28 cellular contexts compared by ENCODE assay signal in genomic region chr7:150649084-150649385, GRCh38. TPM values are rescaled to one million over a fixed set of nuclear protein-coding genes. Genes with fewer than 3 reads are reported as not detected.
DNase-seq lines count a peak whose midpoint lies in the region; ATAC-seq and TF ChIP-seq lines count a peak whose summit lies in the region.
"Had no signal": no experiment of that assay in that cellular context is flagged by ENCODE, and none has a peak within 500 bp of the region (broad histone marks: within the 10 kb centered on the region; RNA-seq: fewer than 3 reads in every experiment).

No MANE protein-coding gene starts in this region.

- no peak for DNase-seq in Right ventricle myocardium superior
- DNase-seq in right atrium auricular region (ENCODE audit: low spot score) = no peak
- DNase-seq in activated naive CD8-positive, alpha-beta T cell treated with anti-CD3 and anti-CD28 coated beads, Interleukin-2, amount 10 ng/mL, durations not matched to agents 7 days and 5 days = no peak
- DNase-seq in naive thymus-derived CD8-positive, alpha-beta T cell = no peak
- no peak for DNase-seq in AG08396 (ENCODE audit: low spot score)
- no peak for DNase-seq in neuronal stem cell (ENCODE audit: low spot score)
- DNase-seq: activated CD4-positive, alpha-beta T cell treated with anti-CD3 and anti-CD28 coated beads for 1 hour; colonic mucosa; EL; foreskin fibroblast; GM23248; heart right ventricle; KBM-7; MG63; NCI-H1417; NCI-H2029 treated with DMSO at 0.1 percent for 48 hours; NCI-H526; stomach; SW 1271; thyroid gland had no signal

- no peak for TF ChIP-seq CTCF in right atrium auricular region (IDR thresholded peaks at IDR 0.05)

- H3K4ac ChIP-seq in neuronal stem cell (ENCODE audit: low read length) = no peak overlapping the region

- H3K23ac ChIP-seq in neuronal stem cell (ENCODE audit: low read depth, low read length, poor library complexity) = no peak overlapping the region

- H3K36me3 ChIP-seq in right atrium auricular region (no peaks in the 10 kb centered on the region), KOPT-K1 (ENCODE audit: insufficient read depth, low read length) (peaks cover 9% of the 10 kb centered on the region; the same call in 1 of the 2 replicates), neuronal stem cell (replicated peaks in 1 of 2; ENCODE audit: control insufficient read depth in 2 of 2, insufficient read depth in 2 of 2, low read length in 2 of 2) (no peaks in the 10 kb centered on the region)
- H3K36me3 ChIP-seq: colonic mucosa, heart right ventricle, MG63, stomach, thyroid gland, vagina had no signal

- ATAC-seq in Right ventricle myocardium superior (ENCODE audit: poor library complexity) = peak; percentile 29
- ATAC-seq in activated naive CD8-positive, alpha-beta T cell treated with anti-CD3 and anti-CD28 coated beads, Interleukin-2, amount 10 ng/mL, durations not matched to agents 7 days and 5 days (ENCODE audit: low read depth) = no peak
- no peak for ATAC-seq in naive thymus-derived CD8-positive, alpha-beta T cell
- ATAC-seq in GM21515 (IDR thresholded peaks at IDR 0.05; ENCODE audit: unreplicated experiment) = no peak
- ATAC-seq: esophagus mucosa, Panc1 had no signal

- H3K27me3 ChIP-seq in right atrium auricular region (no peaks in the 10 kb centered on the region), neuronal stem cell (ENCODE audit: control insufficient read depth in 3 of 3, insufficient read depth in 3 of 3, low read depth in 1 of 3, low read length in 3 of 3) (no peaks in the 10 kb centered on the region)
- H3K27me3 ChIP-seq: colonic mucosa, heart right ventricle, MG63, stomach, thyroid gland, vagina had no signal

- H3K18ac ChIP-seq in neuronal stem cell (ENCODE audit: low read length) = no peak overlapping the region

- no peak overlapping the region for H2AK5ac ChIP-seq in neuronal stem cell (ENCODE audit: low read depth, low read length)

- H3K79me1 ChIP-seq in neuronal stem cell (ENCODE audit: low read depth, low read length) = no peaks in the 10 kb centered on the region

- no peaks in the 10 kb centered on the region for H3K9me3 ChIP-seq in right atrium auricular region
- H3K9me3 ChIP-seq in KOPT-K1 (ENCODE audit: insufficient read depth, low read length, poor library complexity, severe bottlenecking) = peaks cover 73% of the 10 kb centered on the region
- no peaks in the 10 kb centered on the region for H3K9me3 ChIP-seq in neuronal stem cell (replicated peaks in 1 of 2; ENCODE audit: control insufficient read depth in 2 of 2, insufficient read depth in 1 of 2, low read depth in 1 of 2, low read length in 2 of 2)
- H3K9me3 ChIP-seq: colonic mucosa, MG63, stomach, thyroid gland, vagina had no signal

- H3K9ac ChIP-seq in neuronal stem cell (ENCODE audit: low read depth, low read length, poor library complexity) = no peak overlapping the region
- H3K9ac ChIP-seq: GM23248 had no signal

- no peak overlapping the region for H4K8ac ChIP-seq in neuronal stem cell (ENCODE audit: low read depth, low read length)

- no peak overlapping the region for H2AFZ ChIP-seq in neuronal stem cell (ENCODE audit: low read length)
- H2AFZ ChIP-seq: GM23248 had no signal

- no peak overlapping the region for H2BK15ac ChIP-seq in neuronal stem cell (ENCODE audit: low read length)

- H3K4me2 ChIP-seq in neuronal stem cell (ENCODE audit: insufficient read depth, low read length, poor library complexity, severe bottlenecking) = no peak overlapping the region

- POLR2A ChIA-PET in activated naive CD8-positive, alpha-beta T cell treated with anti-CD3 and anti-CD28 coated beads, Interleukin-2, amount 10 ng/mL, durations not matched to agents 7 days and 5 days (lab: Charles Lee) = interaction anchor here (1.2 to 2.6 kb wide), 2 partner anchors 19 to 135 kb away, joined by 4 to 7 read pairs; partner anchors contain the start of gene GIMAP7
- POLR2A ChIA-PET in naive thymus-derived CD8-positive, alpha-beta T cell (lab: Charles Lee) = interaction anchor here (0.7 to 5.0 kb wide), 12 partner anchors 9 to 200 kb away, joined by 3 to 41 read pairs (median 7); partner anchors contain the start of genes GIMAP1, GIMAP2, GIMAP4 and GIMAP6

- H3K4me1 ChIP-seq in right atrium auricular region (no peaks in the 10 kb centered on the region), neuronal stem cell (ENCODE audit: control insufficient read depth in 2 of 2, insufficient read depth in 1 of 2, low read depth in 1 of 2, low read length in 2 of 2) (no peaks in the 10 kb centered on the region)
- H3K4me1 ChIP-seq: colonic mucosa, stomach, thyroid gland, vagina had no signal

- peak overlapping the region; percentile 73 for H3K27ac Mint-ChIP-seq in activated naive CD8-positive, alpha-beta T cell treated with anti-CD3 and anti-CD28 coated beads, Interleukin-2, amount 10 ng/mL, durations not matched to agents 7 days and 5 days
- H3K27ac Mint-ChIP-seq in naive thymus-derived CD8-positive, alpha-beta T cell = peak overlapping the region in 9 of 10 donors; percentile 40 to 92 (median 86)
- H3K27ac Mint-ChIP-seq: activated T-helper 2 cell treated with anti-CD3 and anti-CD28 coated beads, Interferon-gamma antibody, Interleukin-2, Interleukin-4, amounts not matched to agents 10 μg/mL and 5 μg/mL and 100 μg/mL, durations not matched to agents 14 hours and 24 hours and 36 hours; CD14-positive monocyte; memory B cell had no signal

- no CpG with 5 or more reads among the region's 3 CpGs for WGBS in neuronal stem cell (ENCODE audit: extremely low coverage in 2 of 2, insufficient read length in 2 of 2, insufficient replicate concordance in 1 of 2), 2 donors

- H3K27me3 Mint-ChIP-seq in activated naive CD8-positive, alpha-beta T cell treated with anti-CD3 and anti-CD28 coated beads, Interleukin-2, amount 10 ng/mL, durations not matched to agents 7 days and 5 days = no peaks in the 10 kb centered on the region
- no peaks in the 10 kb centered on the region for H3K27me3 Mint-ChIP-seq in naive thymus-derived CD8-positive, alpha-beta T cell

- H3K14ac ChIP-seq in neuronal stem cell (ENCODE audit: low read length) = no peak overlapping the region

- no peak overlapping the region for H2BK12ac ChIP-seq in neuronal stem cell (ENCODE audit: low read length)

- no peak overlapping the region for H3K4me3 Mint-ChIP-seq in activated naive CD8-positive, alpha-beta T cell treated with anti-CD3 and anti-CD28 coated beads, Interleukin-2, amount 10 ng/mL, durations not matched to agents 7 days and 5 days
- peak overlapping the region in 5 of 10 donors; percentile 12 to 51 (median 36) for H3K4me3 Mint-ChIP-seq in naive thymus-derived CD8-positive, alpha-beta T cell
- H3K4me3 Mint-ChIP-seq: CD14-positive monocyte, memory B cell had no signal

- H2BK5ac ChIP-seq in neuronal stem cell (ENCODE audit: low read length) = no peak overlapping the region

- no peak overlapping the region for H2BK120ac ChIP-seq in neuronal stem cell (ENCODE audit: low read depth, low read length)

- peaks cover 44% of the 10 kb centered on the region for H3K9me3 Mint-ChIP-seq in activated naive CD8-positive, alpha-beta T cell treated with anti-CD3 and anti-CD28 coated beads, Interleukin-2, amount 10 ng/mL, durations not matched to agents 7 days and 5 days
- peaks cover 0 to 58% (median 32%) of the 10 kb centered on the region in 9 donors for H3K9me3 Mint-ChIP-seq in naive thymus-derived CD8-positive, alpha-beta T cell

- no peak overlapping the region for H3K27ac ChIP-seq in right atrium auricular region
- peak overlapping the region; percentile 37 for H3K27ac ChIP-seq in KOPT-K1 (ENCODE audit: low read depth, low read length, poor library complexity, severe bottlenecking)
- H3K27ac ChIP-seq in neuronal stem cell (replicated peaks; ENCODE audit: low read length) = no peak overlapping the region
- H3K27ac ChIP-seq: colonic mucosa, GM23248, stomach, thyroid gland, vagina had no signal

- H3K4me3 ChIP-seq in right atrium auricular region = no peak overlapping the region
- no peak overlapping the region for H3K4me3 ChIP-seq in neuronal stem cell (ENCODE audit: low read length in 2 of 2)
- H3K4me3 ChIP-seq: colonic mucosa, GM23248, heart right ventricle, MG63, stomach, thyroid gland, vagina had no signal

- peaks cover 32% of the 10 kb centered on the region for H3K4me1 Mint-ChIP-seq in activated naive CD8-positive, alpha-beta T cell treated with anti-CD3 and anti-CD28 coated beads, Interleukin-2, amount 10 ng/mL, durations not matched to agents 7 days and 5 days
- H3K4me1 Mint-ChIP-seq in naive thymus-derived CD8-positive, alpha-beta T cell = peaks cover 17 to 76% (median 55%) of the 10 kb centered on the region in 4 donors
- H3K4me1 Mint-ChIP-seq: memory B cell had no signal

- H4K91ac ChIP-seq in neuronal stem cell (ENCODE audit: low read depth, low read length, poor library complexity) = no peak overlapping the region

- intact Hi-C loops in Right ventricle myocardium superior (cut with DNase I) = no loop called here

- peaks cover 60% of the 10 kb centered on the region for H3K36me3 Mint-ChIP-seq in activated naive CD8-positive, alpha-beta T cell treated with anti-CD3 and anti-CD28 coated beads, Interleukin-2, amount 10 ng/mL, durations not matched to agents 7 days and 5 days
- H3K36me3 Mint-ChIP-seq in naive thymus-derived CD8-positive, alpha-beta T cell = peaks cover 4 to 37% (median 31%) of the 10 kb centered on the region in 3 donors

RNA-seq across cellular contexts. Expression of gene GIMAP6, which starts 16.9 kb away (rescaled TPM):
- 29.9 TPM for total RNA-seq in Right ventricle myocardium superior
- 10 to 100 TPM; 15.8 to 21.5 TPM for total RNA-seq in right atrium auricular region
- total RNA-seq in activated naive CD8-positive, alpha-beta T cell treated with anti-CD3 and anti-CD28 coated beads, Interleukin-2, amount 10 ng/mL, durations not matched to agents 7 days and 5 days = 100 to 1,000 TPM; 124 to 130 TPM
- total RNA-seq in naive thymus-derived CD8-positive, alpha-beta T cell = 100 to 1,000 TPM; 213 to 216 TPM
- polyA plus RNA-seq in naive thymus-derived CD8-positive, alpha-beta T cell = 100 to 1,000 TPM; 115 to 173 (median 121) TPM
- not detected for polyA plus RNA-seq in neuronal stem cell (2013, experiment 1 of 2)
- polyA plus RNA-seq in neuronal stem cell (2013, experiment 2 of 2) = not detected
- total RNA-seq: GM23248 had no signal
- polyA plus RNA-seq: GM23248 had no signal

RNA-seq across cellular contexts. Expression of gene GIMAP2, which starts 36.5 kb away (rescaled TPM):
- 4.7 TPM for total RNA-seq in Right ventricle myocardium superior
- 1 to 10 TPM; 3.8 to 8.3 TPM for total RNA-seq in right atrium auricular region
- 100 to 1,000 TPM; 139 to 140 TPM for total RNA-seq in activated naive CD8-positive, alpha-beta T cell treated with anti-CD3 and anti-CD28 coated beads, Interleukin-2, amount 10 ng/mL, durations not matched to agents 7 days and 5 days
- 100 to 1,000 TPM; 231 to 238 TPM for total RNA-seq in naive thymus-derived CD8-positive, alpha-beta T cell
- polyA plus RNA-seq in naive thymus-derived CD8-positive, alpha-beta T cell = 100 to 1,000 TPM in 1 of 3 donors, 10 to 100 TPM in 2; 89.3 to 102 (median 93.8) TPM
- not detected for polyA plus RNA-seq in neuronal stem cell (2013, experiment 1 of 2)
- not detected for polyA plus RNA-seq in neuronal stem cell (2013, experiment 2 of 2)
- total RNA-seq: GM23248 had no signal

Comparison
In these comparisons a context has a peak if more than half of its experiments do, and no peak if none do; other contexts are left out.
1. RNA of gene GIMAP2, which starts 36.5 kb away (total RNA-seq): 231 to 238 TPM in naive thymus-derived CD8-positive, alpha-beta T cell and 139 to 140 TPM in activated naive CD8-positive, alpha-beta T cell treated with anti-CD3 and anti-CD28 coated beads, Interleukin-2, amount 10 ng/mL, durations not matched to agents 7 days and 5 days; 3.8 to 8.3 TPM in right atrium auricular region and 4.7 TPM in Right ventricle myocardium superior (single experiment); every median in the first group is over 10 times any median in the second.